20 cellular contexts compared by ENCODE assay signal in genomic region chr5:76615759-76616158, GRCh38. TPM values are rescaled to one million over a fixed set of nuclear protein-coding genes. Genes with fewer than 3 reads are reported as not detected.
"Had no signal": no experiment of that assay in that cellular context is flagged by ENCODE, and none has a peak within 500 bp of the region (broad histone marks: within the 10 kb centered on the region; RNA-seq: fewer than 3 reads in every experiment).

No MANE protein-coding gene starts in this region.

- H3K4me3 Mint-ChIP-seq: activated CD4-positive, alpha-beta memory T cell treated with anti-CD3 and anti-CD28 coated beads, Interleukin-2, amount 10 ng/mL, durations not matched to agents 7 days and 5 days; activated naive CD8-positive, alpha-beta T cell; dendritic cell treated with granulocyte-macrophage colony-stimulating factor and Interleukin-4, amounts not matched to agents 40 ng/mL and 50 ng/mL, for 4 days; immature natural killer cell; neural crest cell; stimulated activated naive CD8-positive, alpha-beta T cell treated with anti-CD3 and anti-CD28 coated beads, Interleukin-15, amount 100 ng/mL, for 72 hours; T-helper 1 cell treated with Interleukin-12 subunit alpha and Interleukin-12 subunit beta and Interleukin-4 antibody, amounts not matched to agents 30 μg/mL and 1 μg/mL, for 36 hours; type B pancreatic cell had no signal

- DNase-seq: activated CD4-positive, alpha-beta memory T cell treated with anti-CD3 and anti-CD28 coated beads, Interleukin-2, amount 10 ng/mL, durations not matched to agents 7 days and 5 days; activated CD4-positive, alpha-beta T cell treated with anti-CD3 and anti-CD28 coated beads for 4 hours; activated gamma-delta T cell treated with Interleukin-2 at 50 U/mL for 16 hours; activated T-cell treated with anti-CD3 and anti-CD28 coated beads, Interleukin-2, amount 50 U/mL, for 48 hours; effector memory CD4-positive, alpha-beta T cell; gastrocnemius medialis; heart left ventricle; immature natural killer cell; left colon; psoas muscle; stimulated activated CD4-positive, alpha-beta T cell treated with anti-CD3 and anti-CD28 coated beads, Interleukin-1b, Interleukin-23, amount 100 ng/mL, for 48 hours; stimulated activated naive CD8-positive, alpha-beta T cell treated with anti-CD3 and anti-CD28 coated beads, Interleukin-15, amount 100 ng/mL, for 72 hours had no signal

- ATAC-seq: gastrocnemius medialis; heart left ventricle; left colon; psoas muscle; sciatic nerve; stimulated activated naive CD8-positive, alpha-beta T cell treated with anti-CD3 and anti-CD28 coated beads, Interleukin-15, amount 100 ng/mL, for 72 hours had no signal

- H3K9me3 ChIP-seq: gastrocnemius medialis, heart left ventricle, psoas muscle had no signal

- H3K27me3 Mint-ChIP-seq: activated CD4-positive, alpha-beta memory T cell treated with anti-CD3 and anti-CD28 coated beads, Interleukin-2, amount 10 ng/mL, durations not matched to agents 7 days and 5 days; activated naive CD8-positive, alpha-beta T cell; dendritic cell treated with granulocyte-macrophage colony-stimulating factor and Interleukin-4, amounts not matched to agents 40 ng/mL and 50 ng/mL, for 4 days; stimulated activated naive CD8-positive, alpha-beta T cell treated with anti-CD3 and anti-CD28 coated beads, Interleukin-15, amount 100 ng/mL, for 72 hours; type B pancreatic cell had no signal

- H3K36me3 ChIP-seq: gastrocnemius medialis had no signal

- H3K27ac ChIP-seq: epithelial cell of prostate, gastrocnemius medialis, heart left ventricle, psoas muscle had no signal

- H3K4me1 ChIP-seq: gastrocnemius medialis, heart left ventricle, psoas muscle had no signal

- H3K9me3 Mint-ChIP-seq: activated CD4-positive, alpha-beta memory T cell treated with anti-CD3 and anti-CD28 coated beads, Interleukin-2, amount 10 ng/mL, durations not matched to agents 7 days and 5 days; dendritic cell treated with granulocyte-macrophage colony-stimulating factor and Interleukin-4, amounts not matched to agents 40 ng/mL and 50 ng/mL, for 4 days; immature natural killer cell; neural crest cell; stimulated activated naive CD8-positive, alpha-beta T cell treated with anti-CD3 and anti-CD28 coated beads, Interleukin-15, amount 100 ng/mL, for 72 hours; T-helper 1 cell treated with Interleukin-12 subunit alpha and Interleukin-12 subunit beta and Interleukin-4 antibody, amounts not matched to agents 30 μg/mL and 1 μg/mL, for 36 hours; type B pancreatic cell had no signal

- H3K27me3 ChIP-seq: gastrocnemius medialis, heart left ventricle had no signal

- H3K27ac Mint-ChIP-seq: activated CD4-positive, alpha-beta memory T cell treated with anti-CD3 and anti-CD28 coated beads, Interleukin-2, amount 10 ng/mL, durations not matched to agents 7 days and 5 days; activated naive CD8-positive, alpha-beta T cell; dendritic cell treated with granulocyte-macrophage colony-stimulating factor and Interleukin-4, amounts not matched to agents 40 ng/mL and 50 ng/mL, for 4 days; T-helper 1 cell treated with Interleukin-12 subunit alpha and Interleukin-12 subunit beta and Interleukin-4 antibody, amounts not matched to agents 30 μg/mL and 1 μg/mL, for 36 hours; type B pancreatic cell had no signal

- H3K4me3 ChIP-seq: gastrocnemius medialis, heart left ventricle, lung, psoas muscle had no signal

- H3K4me1 Mint-ChIP-seq: neural crest cell; stimulated activated naive CD8-positive, alpha-beta T cell treated with anti-CD3 and anti-CD28 coated beads, Interleukin-15, amount 100 ng/mL, for 72 hours had no signal

RNA-seq across cellular contexts. Expression of gene F2RL2, which starts 7.4 kb away (rescaled TPM):
- total RNA-seq: activated CD4-positive, alpha-beta memory T cell treated with anti-CD3 and anti-CD28 coated beads, Interleukin-2, amount 10 ng/mL, durations not matched to agents 7 days and 5 days; gastrocnemius medialis; neural crest cell; psoas muscle had no signal
- polyA plus RNA-seq: psoas muscle had no signal
